ENCODE assay signal across 8 cellular contexts in genomic region chr5:14628346-14628745, GRCh38. TPM values are rescaled to one million over a fixed set of nuclear protein-coding genes. Genes with fewer than 3 reads are reported as not detected.
DNase-seq lines count a peak whose midpoint lies in the region; ATAC-seq and TF ChIP-seq lines count a peak whose summit lies in the region.

No MANE protein-coding gene starts in this region.

- CTCF ChIA-PET in mammary epithelial cell (lab: Charles Lee; ENCODE audit: low non-redundant PET), result no interaction called here

- dilution Hi-C loops in mammary epithelial cell (cut with HindIII; ENCODE audit: low sequenced_read_pairs), result no loop called here

- no peak overlapping the region for H3K4me2 ChIP-seq in mammary epithelial cell (ENCODE audit: insufficient read depth, low read depth, low read length)

- DNase-seq in right cardiac atrium, result peak in 2 of 3 donors; percentile 25 to 74
- DNase-seq in left ventricle myocardium inferior, result no peak
- DNase-seq in T1000 (lab: John Stamatoyannopoulos, UW), result peak; percentile 3
- DNase-seq in mammary epithelial cell, result peak; percentile 40
- DNase-seq in neural crest cell (ENCODE audit: low read depth, low spot score), result peak; percentile 68

- intact Hi-C loops in right cardiac atrium (cut with DNase I) (no loop called here), left ventricle myocardium inferior (cut with micrococcal nuclease) (no loop called here), mammary epithelial cell (cut with micrococcal nuclease) (no loop called here)

- H3K9ac ChIP-seq in mammary epithelial cell (ENCODE audit: insufficient read depth, low read length), result no peak overlapping the region

- H3K9me3 ChIP-seq in right cardiac atrium (ENCODE audit: control insufficient read depth, low read length) (peaks cover 2% of the 10 kb centered on the region), left ventricle myocardium inferior (replicated peaks) (no peaks in the 10 kb centered on the region), mammary epithelial cell (replicated peaks; ENCODE audit: insufficient read depth, low read length) (no peaks in the 10 kb centered on the region)

- WGBS in right cardiac atrium, result 7% methylated on average over 3 of the region's 3 CpGs
- WGBS in mammary epithelial cell (ENCODE audit: low coverage, missing lambda C conversion rate), result 2% methylated on average over 3 of the region's 3 CpGs

- H3K4me3 ChIP-seq in right cardiac atrium (ENCODE audit: low read length), result no peak overlapping the region
- no peak overlapping the region for H3K4me3 ChIP-seq in left ventricle myocardium inferior
- H3K4me3 ChIP-seq in mammary epithelial cell (replicated peaks in 1 of 3; ENCODE audit: insufficient read depth in 1 of 3, low read depth in 2 of 3, low read length in 3 of 3), result no peak overlapping the region

- H3K36me3 ChIP-seq in left ventricle myocardium inferior (no peaks in the 10 kb centered on the region), mammary epithelial cell (ENCODE audit: insufficient read depth, low read length) (no peaks in the 10 kb centered on the region)

- TF ChIP-seq CTCF in left ventricle myocardium inferior (IDR thresholded peaks at IDR 0.05; ENCODE audit: borderline replicate concordance) (no peak), mammary epithelial cell (conservative IDR thresholded peaks at IDR 0.05 in 1 of 2, IDR thresholded peaks at IDR 0.05 in 1 of 2; ENCODE audit: extremely low read depth in 1 of 2, insufficient read depth in 1 of 2, low read depth in 1 of 2, low read length in 2 of 2) (no peak), neural crest cell (conservative IDR thresholded peaks at IDR 0.05) (no peak)

- no peaks in the 10 kb centered on the region for H3K4me1 Mint-ChIP-seq in neural crest cell

- ATAC-seq in right cardiac atrium, result peak in 1 of 2 donors; percentile 52
- ATAC-seq in GM18867 (IDR thresholded peaks at IDR 0.05; ENCODE audit: unreplicated experiment), result no peak
- ATAC-seq in HG02642 (IDR thresholded peaks at IDR 0.05; ENCODE audit: poor library complexity, unreplicated experiment), result no peak
- no peak for ATAC-seq in GM18909 (IDR thresholded peaks at IDR 0.05; ENCODE audit: poor library complexity, unreplicated experiment)

- H3K36me3 Mint-ChIP-seq in neural crest cell (ENCODE audit: low read depth), result no peaks in the 10 kb centered on the region

- in situ Hi-C loops in mammary epithelial cell (cut with MboI; ENCODE audit: low sequenced_read_pairs in 2 of 2), result no loop called here

- H3K4me3 Mint-ChIP-seq in neural crest cell, result no peak overlapping the region

- H3K4me1 ChIP-seq in right cardiac atrium (ENCODE audit: control insufficient read depth, insufficient read depth, low read length) (no peaks in the 10 kb centered on the region), left ventricle myocardium inferior (no peaks in the 10 kb centered on the region), mammary epithelial cell (ENCODE audit: insufficient read depth, low read length) (no peaks in the 10 kb centered on the region)

- peaks cover 35% of the 10 kb centered on the region for H3K27me3 Mint-ChIP-seq in neural crest cell (ENCODE audit: low read depth)

- BruUV-seq in mammary epithelial cell (replicated peaks; lab: Mats Ljungman, UMichigan), result no TSS peak

- no peaks in the 10 kb centered on the region for H4K20me1 ChIP-seq in mammary epithelial cell (ENCODE audit: insufficient read depth, low read length)

- H2AFZ ChIP-seq in mammary epithelial cell (ENCODE audit: low read depth, low read length), result no peak overlapping the region

- H3K27me3 ChIP-seq in right cardiac atrium (ENCODE audit: control insufficient read depth, insufficient read depth), result no peaks in the 10 kb centered on the region
- no peaks in the 10 kb centered on the region for H3K27me3 ChIP-seq in left ventricle myocardium inferior (ENCODE audit: low read depth)
- no peaks in the 10 kb centered on the region for H3K27me3 ChIP-seq in mammary epithelial cell (ENCODE audit: insufficient read depth, low read length)

- no peak overlapping the region for H3K27ac ChIP-seq in right cardiac atrium (ENCODE audit: low read length)
- H3K27ac ChIP-seq in left ventricle myocardium inferior (replicated peaks), result no peak overlapping the region
- no peak overlapping the region for H3K27ac ChIP-seq in mammary epithelial cell (ENCODE audit: insufficient read depth, low read depth, low read length)

- no peak overlapping the region for H3K27ac Mint-ChIP-seq in neural crest cell (ENCODE audit: unreplicated experiment)

- H3K9me3 Mint-ChIP-seq in neural crest cell, result peaks cover 4% of the 10 kb centered on the region

- no peaks in the 10 kb centered on the region for H3K79me2 ChIP-seq in mammary epithelial cell (ENCODE audit: insufficient read depth, low read length)

RNA-seq across cellular contexts. Expression of gene OTULIN, which starts 36.2 kb away (rescaled TPM):
- 10 to 100 TPM; 18.2 to 20.4 (median 19.2) TPM for total RNA-seq in right cardiac atrium
- polyA plus RNA-seq in right cardiac atrium, result 6.0 TPM
- total RNA-seq in left ventricle myocardium inferior, result 22.7 TPM
- 10 to 100 TPM; 45.6 to 56.0 TPM for total RNA-seq in mammary epithelial cell
- 13.7 TPM for polyA plus RNA-seq in mammary epithelial cell
- 11.3 TPM for polyA minus RNA-seq in mammary epithelial cell
- 33.7 and 37.4 TPM in 2 replicates for total RNA-seq in neural crest cell

RNA-seq across cellular contexts. Expression of gene OTULINL, which starts 46.8 kb away (rescaled TPM):
- total RNA-seq in right cardiac atrium, result 1 to 10 TPM; 2.8 to 5.6 (median 4.5) TPM
- 0.72 TPM for polyA plus RNA-seq in right cardiac atrium
- total RNA-seq in left ventricle myocardium inferior, result 3.8 TPM
- total RNA-seq in mammary epithelial cell, result 1 to 10 TPM in 1 of 2 donors, under 1 TPM in 1; 0.33 to 5.1 TPM
- polyA plus RNA-seq in mammary epithelial cell, result 1.1 TPM
- polyA minus RNA-seq in mammary epithelial cell, result not detected
- total RNA-seq in neural crest cell, result 3.4 and 5.3 TPM in 2 replicates
